In the genomic region with DNA sequence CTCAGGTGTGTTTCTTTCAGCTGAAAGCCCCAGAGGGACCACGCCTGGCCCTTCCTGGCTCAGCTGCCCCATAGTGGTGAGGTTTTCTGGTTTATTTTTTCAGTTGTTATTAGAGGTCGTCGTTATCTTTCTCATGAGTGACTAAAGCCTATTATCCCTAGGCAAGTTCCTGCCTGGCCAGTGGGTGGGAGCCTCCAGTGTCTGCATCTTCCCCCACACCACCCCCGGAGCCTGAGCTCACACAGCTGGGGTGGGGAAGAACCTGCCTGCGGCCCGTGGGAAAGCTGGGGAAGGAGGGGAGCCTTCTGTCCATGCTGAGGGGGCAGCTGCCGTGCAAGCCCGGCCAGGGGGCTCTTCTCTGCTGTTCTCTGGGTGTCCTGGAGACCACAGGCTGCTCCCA, we compare ENCODE assay signal across 10 cellular contexts.
"Had no signal": no experiment of that assay in that cellular context is flagged by ENCODE, and none has a peak within 500 bp of the region (broad histone marks: within the 10 kb centered on the region; RNA-seq: fewer than 3 reads in every experiment).

No MANE protein-coding gene starts in this region.

- H3K27ac Mint-ChIP-seq: activated T-helper 2 cell treated with anti-CD3 and anti-CD28 coated beads, Interferon-gamma antibody, Interleukin-2, Interleukin-4, amounts not matched to agents 10 μg/mL and 5 μg/mL and 100 μg/mL, durations not matched to agents 14 hours and 24 hours and 36 hours; mesothelial cell of epicardium; T-helper 17 cell had no signal

- H3K27ac ChIP-seq: adrenal gland, gastrocnemius medialis, thyroid gland had no signal

- DNase-seq: activated CD4-positive, alpha-beta T cell treated with anti-CD3 and anti-CD28 coated beads, Interleukin-2, amount 50 U/mL, for 1 hour; activated CD4-positive, CD25-positive, alpha-beta regulatory T cell; activated naive CD4-positive, alpha-beta T cell treated with anti-CD3 and anti-CD28 coated beads, Interleukin-2, amount 50 U/mL, for 16 hours; adrenal gland; gastrocnemius medialis; T-helper 17 cell; thyroid gland had no signal

- H3K4me3 ChIP-seq: adrenal gland, gastrocnemius medialis, skin epidermis, thyroid gland had no signal

- H3K27me3 ChIP-seq: adrenal gland, gastrocnemius medialis, thyroid gland had no signal

- H3K9me3 ChIP-seq: adrenal gland, gastrocnemius medialis, thyroid gland had no signal

- H3K9me3 Mint-ChIP-seq: mesothelial cell of epicardium had no signal

- ATAC-seq: gastrocnemius medialis, T-helper 17 cell had no signal

- H3K36me3 ChIP-seq: adrenal gland, gastrocnemius medialis, thyroid gland had no signal

- H3K36me3 Mint-ChIP-seq: mesothelial cell of epicardium had no signal

- H3K4me3 Mint-ChIP-seq: mesothelial cell of epicardium, T-helper 17 cell had no signal

- H3K4me1 Mint-ChIP-seq: mesothelial cell of epicardium, T-helper 17 cell had no signal

- H3K4me1 ChIP-seq: gastrocnemius medialis, thyroid gland had no signal
